ENCODE assay signal across 8 cellular contexts in genomic region chr20:49888341-49889244, GRCh38. TPM values are rescaled to one million over a fixed set of nuclear protein-coding genes. Genes with fewer than 3 reads are reported as not detected.
A peak's percentile ranks its signal among the peaks of the same experiment; 100 is the strongest.
DNase-seq lines count a peak whose midpoint lies in the region; ATAC-seq and TF ChIP-seq lines count a peak whose summit lies in the region.

No MANE protein-coding gene starts in this region.

- peak; percentile 74 for TF ChIP-seq CTCF in GM13977 (IDR thresholded peaks at IDR 0.05; ENCODE audit: extremely low read depth, insufficient read depth, missing control alignments)
- TF ChIP-seq CTCF in chondrocyte (IDR thresholded peaks at IDR 0.05) = peak; percentile 96

- H3K4me1 Mint-ChIP-seq in activated CD4-positive, alpha-beta T cell treated with anti-CD3 and anti-CD28 coated beads for 36 hours = peaks cover 15% of the 10 kb centered on the region
- peaks cover 57% of the 10 kb centered on the region for H3K4me1 Mint-ChIP-seq in chondrocyte (ENCODE audit: low read depth)

- H3K27me3 Mint-ChIP-seq in activated CD4-positive, alpha-beta T cell treated with anti-CD3 and anti-CD28 coated beads for 36 hours = no peaks in the 10 kb centered on the region
- no peaks in the 10 kb centered on the region for H3K27me3 Mint-ChIP-seq in chondrocyte (ENCODE audit: low read depth)

- peak overlapping the region; percentile 51 for H3K27ac Mint-ChIP-seq in activated CD4-positive, alpha-beta T cell treated with anti-CD3 and anti-CD28 coated beads for 36 hours
- H3K27ac Mint-ChIP-seq in chondrocyte (ENCODE audit: unreplicated experiment) = peak overlapping the region; percentile 62

- POLR2A ChIA-PET in activated CD4-positive, alpha-beta T cell treated with anti-CD3 and anti-CD28 coated beads for 36 hours (lab: Charles Lee) = interaction anchor here (0.6 kb wide), 1 partner anchor 285 kb away, joined by 5 read pairs; no protein-coding TSS in a partner anchor

- peaks cover 18% of the 10 kb centered on the region for H3K36me3 Mint-ChIP-seq in activated CD4-positive, alpha-beta T cell treated with anti-CD3 and anti-CD28 coated beads for 36 hours (ENCODE audit: low read depth)
- peaks cover 6% of the 10 kb centered on the region for H3K36me3 Mint-ChIP-seq in chondrocyte (ENCODE audit: low read depth)

- H3K9me3 Mint-ChIP-seq in activated CD4-positive, alpha-beta T cell treated with anti-CD3 and anti-CD28 coated beads for 36 hours (ENCODE audit: low read depth) = no peaks in the 10 kb centered on the region
- no peaks in the 10 kb centered on the region for H3K9me3 Mint-ChIP-seq in chondrocyte (ENCODE audit: low read depth)

- intact Hi-C loops in activated CD4-positive, alpha-beta T cell treated with anti-CD3 and anti-CD28 coated beads for 36 hours (cut with DNase I, micrococcal nuclease) = loop anchor here (1.0 to 5.0 kb wide), 2 partner anchors 277 to 346 kb away; no protein-coding TSS in a partner anchor

- no peak overlapping the region for H3K4me3 Mint-ChIP-seq in activated CD4-positive, alpha-beta T cell treated with anti-CD3 and anti-CD28 coated beads for 36 hours
- H3K4me3 Mint-ChIP-seq in chondrocyte (ENCODE audit: unreplicated experiment) = no peak overlapping the region

- in situ Hi-C loops in GM13977 (cut with MboI; ENCODE audit: low pct_unique_long_range_greater_than_20kb, low sequenced_read_pairs, unreplicated experiment) = no loop called here

- DNase-seq in A172 (ENCODE audit: low spot score) (peak; percentile 97), GM13977 (ENCODE audit: low spot score) (peak; percentile 88), NCI-H446 (lab: John Stamatoyannopoulos, UW) (peak; percentile 29 to 58), chondrocyte (ENCODE audit: low spot score) (peak; percentile 62), left kidney (ENCODE audit: low read depth, low spot score) (peak; percentile 86)
- DNase-seq in activated CD4-positive, alpha-beta T cell treated with anti-CD3 and anti-CD28 coated beads for 36 hours = peak; percentile 77
- DNase-seq in stimulated activated CD4-positive, alpha-beta T cell treated with anti-CD3 and anti-CD28 coated beads, Interleukin-4, amount 100 ng/mL, for 24 hours = peak; percentile 63

- CTCF ChIA-PET in activated CD4-positive, alpha-beta T cell treated with anti-CD3 and anti-CD28 coated beads for 36 hours (lab: Charles Lee) = interaction anchor here (0.6 to 3.3 kb wide), 20 partner anchors 11 to 843 kb away, joined by 3 to 11 read pairs (median 4); partner anchors contain the start of genes CSE1L and SPATA2

- peak; percentile 60 for ATAC-seq in activated CD4-positive, alpha-beta T cell treated with anti-CD3 and anti-CD28 coated beads for 36 hours
- ATAC-seq in HG03196 (IDR thresholded peaks at IDR 0.05; ENCODE audit: unreplicated experiment) = no peak

RNA-seq across cellular contexts. Expression of gene SPATA2, which starts 26.7 kb away (rescaled TPM):
- total RNA-seq in A172 (2014; rRNA removed; shearing (Covaris generic)) = 3.4 and 4.5 TPM in 2 replicates
- 10 to 100 TPM in 1 of 2 experiments, 1 to 10 TPM in 1; 8.7 to 10.1 TPM for total RNA-seq in activated CD4-positive, alpha-beta T cell treated with anti-CD3 and anti-CD28 coated beads for 36 hours
- 5.6 to 6.5 TPM (median 5.9 TPM) in 3 replicates for total RNA-seq in chondrocyte

RNA-seq across cellular contexts. Expression of gene RNF114, which starts 47.6 kb away (rescaled TPM):
- 133 and 179 TPM in 2 replicates for total RNA-seq in A172 (2014; rRNA removed; shearing (Covaris generic))
- 10 to 100 TPM; 47.5 to 66.6 TPM for total RNA-seq in activated CD4-positive, alpha-beta T cell treated with anti-CD3 and anti-CD28 coated beads for 36 hours
- total RNA-seq in chondrocyte = 45.4 to 49.5 TPM (median 46.2 TPM) in 3 replicates

Comparison
In these comparisons a context has a peak if more than half of its experiments do, and no peak if none do; other contexts are left out.
1. DNase-seq: peak in every context shown above with its lines; median percentile 97 in A172; 88 in GM13977; 86 in left kidney; 77 in activated CD4-positive, alpha-beta T cell treated with anti-CD3 and anti-CD28 coated beads for 36 hours; 63 in stimulated activated CD4-positive, alpha-beta T cell treated with anti-CD3 and anti-CD28 coated beads, Interleukin-4, amount 100 ng/mL, for 24 hours; 62 in chondrocyte; 44 in NCI-H446.